18 cellular contexts compared by ENCODE assay signal in genomic region chr9:109488791-109489492, GRCh38. TPM values are rescaled to one million over a fixed set of nuclear protein-coding genes. Genes with fewer than 3 reads are reported as not detected.
DNase-seq lines count a peak whose midpoint lies in the region; ATAC-seq and TF ChIP-seq lines count a peak whose summit lies in the region.
"Had no signal": no experiment of that assay in that cellular context is flagged by ENCODE, and none has a peak within 500 bp of the region (broad histone marks: within the 10 kb centered on the region; RNA-seq: fewer than 3 reads in every experiment).

No MANE protein-coding gene starts in this region.

- POLR2A ChIA-PET in HEK293 (lab: Yijun Ruan, JAX): no interaction called here

- H3K27me3 Mint-ChIP-seq in activated T-helper 1 cell treated with anti-CD3 and anti-CD28 coated beads, Interleukin-12 subunit alpha, Interleukin-12 subunit beta, Interleukin-2, Interleukin-4 antibody, amounts not matched to agents 30 ng/mL and 10 ng/mL and 1 ng/mL, durations not matched to agents 14 hours and 24 hours and 36 hours (ENCODE audit: insufficient read depth): peaks cover 22% of the 10 kb centered on the region
- H3K27me3 Mint-ChIP-seq in chondrocyte (ENCODE audit: low read depth): no peaks in the 10 kb centered on the region
- H3K27me3 Mint-ChIP-seq in natural killer cell (ENCODE audit: low read depth in 2 of 2): peaks cover 14 to 18% of the 10 kb centered on the region in 2 donors

- H3K36me3 ChIP-seq in HEK293 (ENCODE audit: control insufficient read depth in 2 of 2, insufficient read depth in 1 of 2, low read length in 2 of 2) (no peaks in the 10 kb centered on the region), mucosa of descending colon (ENCODE audit: low read depth) (no peaks in the 10 kb centered on the region), upper lobe of right lung (no peaks in the 10 kb centered on the region)
- H3K36me3 ChIP-seq: MG63 had no signal

- CTCF ChIA-PET in HEK293 (lab: Yijun Ruan, JAX): interaction anchor here (1.0 to 1.7 kb wide), 2 partner anchors 16 to 18 kb away, joined by 3 to 4 read pairs; no protein-coding TSS in a partner anchor

- ATAC-seq in mucosa of descending colon (peak; percentile 97), upper lobe of right lung (peak; percentile 34), natural killer cell (no peak)
- ATAC-seq: PC-3 had no signal

- no peak overlapping the region for H3K27ac Mint-ChIP-seq in activated T-helper 1 cell treated with anti-CD3 and anti-CD28 coated beads, Interleukin-12 subunit alpha, Interleukin-12 subunit beta, Interleukin-2, Interleukin-4 antibody, amounts not matched to agents 30 ng/mL and 10 ng/mL and 1 ng/mL, durations not matched to agents 14 hours and 24 hours and 36 hours
- H3K27ac Mint-ChIP-seq in chondrocyte (ENCODE audit: unreplicated experiment) (no peak overlapping the region), natural killer cell (no peak overlapping the region)
- H3K27ac Mint-ChIP-seq: HFFc6 had no signal

- H3K9me3 Mint-ChIP-seq in activated T-helper 1 cell treated with anti-CD3 and anti-CD28 coated beads, Interleukin-12 subunit alpha, Interleukin-12 subunit beta, Interleukin-2, Interleukin-4 antibody, amounts not matched to agents 30 ng/mL and 10 ng/mL and 1 ng/mL, durations not matched to agents 14 hours and 24 hours and 36 hours: no peaks in the 10 kb centered on the region
- H3K9me3 Mint-ChIP-seq in chondrocyte (ENCODE audit: low read depth): no peaks in the 10 kb centered on the region
- no peaks in the 10 kb centered on the region for H3K9me3 Mint-ChIP-seq in natural killer cell
- H3K9me3 Mint-ChIP-seq: HFFc6 had no signal

- DNase-seq in activated T-helper 1 cell treated with anti-CD3 and anti-CD28 coated beads, Interleukin-12 subunit alpha, Interleukin-12 subunit beta, Interleukin-2, Interleukin-4 antibody, amounts not matched to agents 30 ng/mL and 10 ng/mL and 1 ng/mL, durations not matched to agents 14 hours and 24 hours and 36 hours (ENCODE audit: low spot score): no peak
- peak in 2 of 3 donors; percentile 31 to 39 for DNase-seq in mucosa of descending colon
- no peak for DNase-seq in upper lobe of right lung
- DNase-seq in anterior cingulate cortex (lab: John Stamatoyannopoulos, UW): no peak
- DNase-seq in chondrocyte (ENCODE audit: low spot score): no peak
- no peak for DNase-seq in natural killer cell
- DNase-seq: AML-193, DMS79, HFFc6, Kasumi-1, MG63, NCI-H1048, NCI-H1436, NCI-H2029, NCI-H526, PC-3 had no signal

- TF ChIP-seq CTCF in HEK293 (tag by site-specific recombination; IDR thresholded peaks at IDR 0.05) (no peak), mucosa of descending colon (IDR thresholded peaks at IDR 0.05) (no peak), upper lobe of right lung (IDR thresholded peaks at IDR 0.05) (no peak), chondrocyte (IDR thresholded peaks at IDR 0.05) (no peak), natural killer cell (IDR thresholded peaks at IDR 0.05) (no peak)

- peaks cover 8% of the 10 kb centered on the region for H3K4me1 Mint-ChIP-seq in activated T-helper 1 cell treated with anti-CD3 and anti-CD28 coated beads, Interleukin-12 subunit alpha, Interleukin-12 subunit beta, Interleukin-2, Interleukin-4 antibody, amounts not matched to agents 30 ng/mL and 10 ng/mL and 1 ng/mL, durations not matched to agents 14 hours and 24 hours and 36 hours (ENCODE audit: low read depth)
- H3K4me1 Mint-ChIP-seq in chondrocyte (ENCODE audit: low read depth): peaks cover 3% of the 10 kb centered on the region
- no peaks in the 10 kb centered on the region for H3K4me1 Mint-ChIP-seq in natural killer cell

- no peaks in the 10 kb centered on the region for H3K9me3 ChIP-seq in HEK293 (ENCODE audit: control insufficient read depth, insufficient read depth, low read depth, low read length)
- H3K9me3 ChIP-seq in mucosa of descending colon: no peaks in the 10 kb centered on the region
- H3K9me3 ChIP-seq in upper lobe of right lung: no peaks in the 10 kb centered on the region
- H3K9me3 ChIP-seq: MG63 had no signal

- H3K4me1 ChIP-seq in HEK293 (ENCODE audit: control insufficient read depth, insufficient read depth, low read length) (no peaks in the 10 kb centered on the region), mucosa of descending colon (ENCODE audit: low read depth) (no peaks in the 10 kb centered on the region), upper lobe of right lung (no peaks in the 10 kb centered on the region)

- H3K27ac ChIP-seq in HEK293 (ENCODE audit: extremely low read depth, low read depth, low read length) (no peak overlapping the region), upper lobe of right lung (no peak overlapping the region)
- H3K27ac ChIP-seq: C4-2B had no signal

- intact Hi-C loops in activated T-helper 1 cell treated with anti-CD3 and anti-CD28 coated beads, Interleukin-12 subunit alpha, Interleukin-12 subunit beta, Interleukin-2, Interleukin-4 antibody, amounts not matched to agents 30 ng/mL and 10 ng/mL and 1 ng/mL, durations not matched to agents 14 hours and 24 hours and 36 hours (cut with micrococcal nuclease): no loop called here
- intact Hi-C loops in mucosa of descending colon (cut with DNase I, micrococcal nuclease) (no loop called here), upper lobe of right lung (cut with DNase I) (no loop called here), natural killer cell (cut with micrococcal nuclease) (no loop called here)

- H3K36me3 Mint-ChIP-seq in activated T-helper 1 cell treated with anti-CD3 and anti-CD28 coated beads, Interleukin-12 subunit alpha, Interleukin-12 subunit beta, Interleukin-2, Interleukin-4 antibody, amounts not matched to agents 30 ng/mL and 10 ng/mL and 1 ng/mL, durations not matched to agents 14 hours and 24 hours and 36 hours (ENCODE audit: low read depth): no peaks in the 10 kb centered on the region
- H3K36me3 Mint-ChIP-seq in chondrocyte (ENCODE audit: low read depth) (peaks cover 11% of the 10 kb centered on the region), natural killer cell (no peaks in the 10 kb centered on the region)

- H3K4me3 ChIP-seq in HEK293 (ENCODE audit: low read depth, low read length): no peak overlapping the region
- no peak overlapping the region for H3K4me3 ChIP-seq in mucosa of descending colon
- no peak overlapping the region for H3K4me3 ChIP-seq in upper lobe of right lung
- H3K4me3 ChIP-seq: MG63 had no signal

- peak overlapping the region; percentile 8 for H3K4me3 Mint-ChIP-seq in activated T-helper 1 cell treated with anti-CD3 and anti-CD28 coated beads, Interleukin-12 subunit alpha, Interleukin-12 subunit beta, Interleukin-2, Interleukin-4 antibody, amounts not matched to agents 30 ng/mL and 10 ng/mL and 1 ng/mL, durations not matched to agents 14 hours and 24 hours and 36 hours
- H3K4me3 Mint-ChIP-seq in chondrocyte (ENCODE audit: unreplicated experiment) (no peak overlapping the region), natural killer cell (no peak overlapping the region)
- H3K4me3 Mint-ChIP-seq: HFFc6 had no signal

- H3K27me3 ChIP-seq in upper lobe of right lung: no peaks in the 10 kb centered on the region
- H3K27me3 ChIP-seq: MG63 had no signal

TF ChIP-seq in HEK293, 187 proteins besides CTCF, POLR2A, EP300 and RAD21:
- TF ChIP-seq, protein P1, sequence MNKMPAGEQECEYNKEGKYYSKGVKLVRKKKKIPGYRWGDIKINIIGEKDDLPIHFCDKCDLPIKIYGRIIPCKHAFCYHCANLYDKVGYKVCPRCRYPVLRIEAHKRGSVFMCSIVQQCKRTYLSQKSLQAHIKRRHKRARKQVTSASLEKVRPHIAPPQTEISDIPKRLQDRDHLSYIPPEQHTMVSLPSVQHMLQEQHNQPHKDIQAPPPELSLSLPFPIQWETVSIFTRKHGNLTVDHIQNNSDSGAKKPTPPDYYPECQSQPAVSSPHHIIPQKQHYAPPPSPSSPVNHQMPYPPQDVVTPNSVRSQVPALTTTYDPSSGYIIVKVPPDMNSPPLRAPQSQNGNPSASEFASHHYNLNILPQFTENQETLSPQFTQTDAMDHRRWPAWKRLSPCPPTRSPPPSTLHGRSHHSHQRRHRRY (tag by site-specific recombination; IDR thresholded peaks at IDR 0.05): no peak
- TF ChIP-seq ZNF335 (tag by site-specific recombination; conservative IDR thresholded peaks at IDR 0.05) (no peak), KLF1 (tag by site-specific recombination; IDR thresholded peaks at IDR 0.05) (peak; percentile 80), ZNF169 (tag by site-specific recombination; IDR thresholded peaks at IDR 0.05) (no peak), ZNF660 (tag by site-specific recombination; IDR thresholded peaks at IDR 0.05) (no peak), ZFHX2 (tag by site-specific recombination; conservative IDR thresholded peaks at IDR 0.05) (peak; percentile 52), ZNF629 (tag by site-specific recombination; IDR thresholded peaks at IDR 0.05) (no peak), EGR2 (tag by site-specific recombination; IDR thresholded peaks at IDR 0.05; ENCODE audit: low read depth) (peak; percentile 72)

RNA-seq across cellular contexts. Expression of gene PTPN3, which starts 9.2 kb away (rescaled TPM):
- 6.6 TPM in 2 replicates for total RNA-seq in activated T-helper 1 cell treated with anti-CD3 and anti-CD28 coated beads, Interleukin-12 subunit alpha, Interleukin-12 subunit beta, Interleukin-2, Interleukin-4 antibody, amounts not matched to agents 30 ng/mL and 10 ng/mL and 1 ng/mL, durations not matched to agents 14 hours and 24 hours and 36 hours
- total RNA-seq in mucosa of descending colon: 10 to 100 TPM; 13.2 to 30.3 (median 25.8) TPM
- total RNA-seq in upper lobe of right lung: 17.1 TPM
- total RNA-seq in chondrocyte: 4.5 to 7.2 TPM (median 6.6 TPM) in 3 replicates
- total RNA-seq in natural killer cell: not detected
- total RNA-seq: HFFc6 had no signal

Comparison
In these comparisons a context has a peak if more than half of its experiments do, and no peak if none do; other contexts are left out.
1. DNase-seq: peak in mucosa of descending colon (2 of 3); none in activated T-helper 1 cell treated with anti-CD3 and anti-CD28 coated beads, Interleukin-12 subunit alpha, Interleukin-12 subunit beta, Interleukin-2, Interleukin-4 antibody, amounts not matched to agents 30 ng/mL and 10 ng/mL and 1 ng/mL, durations not matched to agents 14 hours and 24 hours and 36 hours (single experiment), upper lobe of right lung (single experiment), anterior cingulate cortex (0 of 58), chondrocyte (single experiment) and natural killer cell (single experiment).
2. ATAC-seq: peak in mucosa of descending colon (single experiment) and upper lobe of right lung (single experiment); none in natural killer cell (0 of 3).